Comparison of ENCODE assay signal across 11 cellular contexts in the genomic region with DNA sequence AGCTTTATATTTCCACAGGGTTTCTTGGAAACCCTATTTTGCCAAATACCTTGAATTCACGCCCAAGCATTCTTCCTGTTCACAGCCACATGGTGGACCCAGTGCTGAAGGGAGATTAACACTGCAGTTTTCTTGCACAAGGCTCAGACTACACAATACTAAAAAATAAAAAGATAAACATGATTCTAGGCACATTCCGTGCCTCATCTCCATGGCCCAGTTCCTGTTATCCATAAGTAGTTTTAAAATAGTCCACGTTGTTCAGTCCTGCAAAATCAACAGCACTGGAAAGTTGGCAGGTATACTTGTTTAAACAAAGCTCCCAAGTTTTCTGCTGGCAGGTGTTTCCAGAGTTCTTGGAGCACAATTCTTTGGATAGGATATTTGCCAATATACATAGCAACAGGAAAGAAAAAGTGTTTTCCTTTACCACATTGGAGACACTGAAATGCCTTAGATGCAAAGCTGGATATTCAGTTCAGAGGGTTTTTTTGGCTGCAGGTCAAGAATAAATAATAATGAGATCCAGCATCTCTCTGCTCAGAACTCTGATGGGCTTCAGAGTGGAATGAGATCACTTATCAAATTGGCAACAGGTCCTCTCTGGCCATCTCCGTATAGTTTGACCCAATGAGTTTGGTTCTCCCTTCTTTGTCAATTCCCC.
DNase-seq lines count a peak whose midpoint lies in the region; ATAC-seq and TF ChIP-seq lines count a peak whose summit lies in the region.
"Had no signal": no experiment of that assay in that cellular context is flagged by ENCODE, and none has a peak within 500 bp of the region (broad histone marks: within the 10 kb centered on the region; RNA-seq: fewer than 3 reads in every experiment).

No MANE protein-coding gene starts in this region.

- H3K27me3 ChIP-seq in ascending aorta = no peaks in the 10 kb centered on the region
- no peaks in the 10 kb centered on the region for H3K27me3 ChIP-seq in skeletal muscle tissue (ENCODE audit: control insufficient read depth in 3 of 3, insufficient read depth in 3 of 3, low read length in 3 of 3)

- H3K27ac ChIP-seq in ascending aorta (peak overlapping the region; percentile 72), skeletal muscle tissue (ENCODE audit: low read depth, low read length) (peak overlapping the region; percentile 69)

- intact Hi-C loops in ascending aorta (cut with DNase I) = loop anchor here (1.0 to 10.0 kb wide), 5 partner anchors 24 to 404 kb away; partner anchors contain the start of gene TGFBR2
- intact Hi-C loops in left ventricle myocardium superior (cut with micrococcal nuclease) = no loop called here

- DNase-seq in LNCaP clone FGC (ENCODE audit: low read depth) = peak; percentile 99
- peak in 1 of 2 donors; percentile 89 for DNase-seq in ascending aorta (ENCODE audit: low spot score in 2 of 2)
- no peak for DNase-seq in left ventricle myocardium superior
- DNase-seq in COLO668 (lab: John Stamatoyannopoulos, UW; ENCODE audit: unreplicated experiment) = no peak
- DNase-seq in SW 1271 (lab: John Stamatoyannopoulos, UW) = no peak
- DNase-seq in HuH-7.5 (ENCODE audit: low spot score) = no peak
- DNase-seq: activated CD4-positive, alpha-beta T cell treated with anti-CD3 and anti-CD28 coated beads for 48 hours; dorsolateral prefrontal cortex; NCI-H524 had no signal

- no peaks in the 10 kb centered on the region for H3K9me3 ChIP-seq in ascending aorta
- H3K9me3 ChIP-seq in skeletal muscle tissue (ENCODE audit: control insufficient read depth in 3 of 3, low read length in 3 of 3) = no peaks in the 10 kb centered on the region

- H3K36me3 ChIP-seq in ascending aorta = no peaks in the 10 kb centered on the region
- H3K36me3 ChIP-seq in skeletal muscle tissue (ENCODE audit: control insufficient read depth in 3 of 3, insufficient read depth in 3 of 3, low read length in 3 of 3) = no peaks in the 10 kb centered on the region

- H3K9ac ChIP-seq in skeletal muscle tissue (ENCODE audit: low read depth in 1 of 3, low read length in 3 of 3) = no peak overlapping the region

- no peak for TF ChIP-seq CTCF in LNCaP clone FGC (IDR thresholded peaks at IDR 0.05; ENCODE audit: control insufficient read depth, extremely low read depth, insufficient read depth)
- TF ChIP-seq CTCF in ascending aorta (IDR thresholded peaks at IDR 0.05) = peak in 2 of 3 experiments; percentile 14 to 31

- H3K4me3 ChIP-seq in LNCaP clone FGC (ENCODE audit: low read depth, low read length) = no peak overlapping the region
- no peak overlapping the region for H3K4me3 ChIP-seq in ascending aorta
- no peak overlapping the region for H3K4me3 ChIP-seq in skeletal muscle tissue (ENCODE audit: low read length in 3 of 3)
- H3K4me3 ChIP-seq: dorsolateral prefrontal cortex had no signal

- ATAC-seq in left ventricle myocardium superior (peak; percentile 95), HG03196 (IDR thresholded peaks at IDR 0.05; ENCODE audit: unreplicated experiment) (no peak)

- H3K4me1 ChIP-seq in ascending aorta (peaks cover 3 to 33% of the 10 kb centered on the region in 2 donors), skeletal muscle tissue (ENCODE audit: control insufficient read depth in 3 of 3, insufficient read depth in 3 of 3, low read length in 3 of 3) (peaks cover 3 to 17% (median 12%) of the 10 kb centered on the region in 3 donors)
